In genomic region chr3:185561958-185562357, GRCh38 we compare ENCODE assay signal across 2 cellular contexts.
TF ChIP-seq lines count a peak whose summit lies in the region.

No MANE protein-coding gene starts in this region.

TF ChIP-seq in HEK293, 187 proteins besides CTCF, POLR2A, EP300 and RAD21 (continued from another document):
- no peak for TF ChIP-seq PRDM2 (tag by site-specific recombination; IDR thresholded peaks at IDR 0.05; ENCODE audit: borderline replicate concordance)

TF ChIP-seq in K562, 482 proteins besides CTCF, POLR2A, EP300 and RAD21 (continued from another document):
- TF ChIP-seq, protein P1, sequence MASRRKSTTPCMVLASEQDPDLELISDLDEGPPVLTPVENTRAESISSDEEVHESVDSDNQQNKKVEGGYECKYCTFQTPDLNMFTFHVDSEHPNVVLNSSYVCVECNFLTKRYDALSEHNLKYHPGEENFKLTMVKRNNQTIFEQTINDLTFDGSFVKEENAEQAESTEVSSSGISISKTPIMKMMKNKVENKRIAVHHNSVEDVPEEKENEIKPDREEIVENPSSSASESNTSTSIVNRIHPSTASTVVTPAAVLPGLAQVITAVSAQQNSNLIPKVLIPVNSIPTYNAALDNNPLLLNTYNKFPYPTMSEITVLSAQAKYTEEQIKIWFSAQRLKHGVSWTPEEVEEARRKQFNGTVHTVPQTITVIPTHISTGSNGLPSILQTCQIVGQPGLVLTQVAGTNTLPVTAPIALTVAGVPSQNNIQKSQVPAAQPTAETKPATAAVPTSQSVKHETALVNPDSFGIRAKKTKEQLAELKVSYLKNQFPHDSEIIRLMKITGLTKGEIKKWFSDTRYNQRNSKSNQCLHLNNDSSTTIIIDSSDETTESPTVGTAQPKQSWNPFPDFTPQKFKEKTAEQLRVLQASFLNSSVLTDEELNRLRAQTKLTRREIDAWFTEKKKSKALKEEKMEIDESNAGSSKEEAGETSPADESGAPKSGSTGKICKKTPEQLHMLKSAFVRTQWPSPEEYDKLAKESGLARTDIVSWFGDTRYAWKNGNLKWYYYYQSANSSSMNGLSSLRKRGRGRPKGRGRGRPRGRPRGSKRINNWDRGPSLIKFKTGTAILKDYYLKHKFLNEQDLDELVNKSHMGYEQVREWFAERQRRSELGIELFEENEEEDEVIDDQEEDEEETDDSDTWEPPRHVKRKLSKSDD (conservative IDR thresholded peaks at IDR 0.05; ENCODE audit: low read length), result no peak
- TF ChIP-seq, protein P2, sequence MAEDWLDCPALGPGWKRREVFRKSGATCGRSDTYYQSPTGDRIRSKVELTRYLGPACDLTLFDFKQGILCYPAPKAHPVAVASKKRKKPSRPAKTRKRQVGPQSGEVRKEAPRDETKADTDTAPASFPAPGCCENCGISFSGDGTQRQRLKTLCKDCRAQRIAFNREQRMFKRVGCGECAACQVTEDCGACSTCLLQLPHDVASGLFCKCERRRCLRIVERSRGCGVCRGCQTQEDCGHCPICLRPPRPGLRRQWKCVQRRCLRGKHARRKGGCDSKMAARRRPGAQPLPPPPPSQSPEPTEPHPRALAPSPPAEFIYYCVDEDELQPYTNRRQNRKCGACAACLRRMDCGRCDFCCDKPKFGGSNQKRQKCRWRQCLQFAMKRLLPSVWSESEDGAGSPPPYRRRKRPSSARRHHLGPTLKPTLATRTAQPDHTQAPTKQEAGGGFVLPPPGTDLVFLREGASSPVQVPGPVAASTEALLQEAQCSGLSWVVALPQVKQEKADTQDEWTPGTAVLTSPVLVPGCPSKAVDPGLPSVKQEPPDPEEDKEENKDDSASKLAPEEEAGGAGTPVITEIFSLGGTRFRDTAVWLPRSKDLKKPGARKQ (CRISPR knock-in tag; IDR thresholded peaks at IDR 0.05), result no peak
- TF ChIP-seq RBM34 (IDR thresholded peaks at IDR 0.05; ENCODE audit: borderline replicate concordance, insufficient read depth, low read length), result no peak
- no peak for TF ChIP-seq ZC3H4 (CRISPR knock-in tag; IDR thresholded peaks at IDR 0.05; ENCODE audit: borderline replicate concordance)
- TF ChIP-seq SMARCB1 (IDR thresholded peaks at IDR 0.05; ENCODE audit: insufficient read length, low read depth), result no peak
- TF ChIP-seq RHOXF2B (CRISPR knock-in tag; conservative IDR thresholded peaks at IDR 0.05), result no peak
- TF ChIP-seq ZNF217 (CRISPR knock-in tag; IDR thresholded peaks at IDR 0.05), result no peak
- no peak for TF ChIP-seq MECOM (CRISPR knock-in tag; IDR thresholded peaks at IDR 0.05)
- no peak for TF ChIP-seq NEUROD1 (IDR thresholded peaks at IDR 0.05; ENCODE audit: borderline replicate concordance, low read depth, low read length, partially characterized antibody)
- TF ChIP-seq, protein P3, sequence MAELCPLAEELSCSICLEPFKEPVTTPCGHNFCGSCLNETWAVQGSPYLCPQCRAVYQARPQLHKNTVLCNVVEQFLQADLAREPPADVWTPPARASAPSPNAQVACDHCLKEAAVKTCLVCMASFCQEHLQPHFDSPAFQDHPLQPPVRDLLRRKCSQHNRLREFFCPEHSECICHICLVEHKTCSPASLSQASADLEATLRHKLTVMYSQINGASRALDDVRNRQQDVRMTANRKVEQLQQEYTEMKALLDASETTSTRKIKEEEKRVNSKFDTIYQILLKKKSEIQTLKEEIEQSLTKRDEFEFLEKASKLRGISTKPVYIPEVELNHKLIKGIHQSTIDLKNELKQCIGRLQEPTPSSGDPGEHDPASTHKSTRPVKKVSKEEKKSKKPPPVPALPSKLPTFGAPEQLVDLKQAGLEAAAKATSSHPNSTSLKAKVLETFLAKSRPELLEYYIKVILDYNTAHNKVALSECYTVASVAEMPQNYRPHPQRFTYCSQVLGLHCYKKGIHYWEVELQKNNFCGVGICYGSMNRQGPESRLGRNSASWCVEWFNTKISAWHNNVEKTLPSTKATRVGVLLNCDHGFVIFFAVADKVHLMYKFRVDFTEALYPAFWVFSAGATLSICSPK (IDR thresholded peaks at IDR 0.05; ENCODE audit: borderline replicate concordance), result no peak
- no peak for TF ChIP-seq ETS1 (conservative IDR thresholded peaks at IDR 0.05; ENCODE audit: control insufficient read depth, low read depth, low read length)
- no peak for TF ChIP-seq ARHGAP35 (IDR thresholded peaks at IDR 0.05; ENCODE audit: partially characterized antibody)
- TF ChIP-seq, protein P4, sequence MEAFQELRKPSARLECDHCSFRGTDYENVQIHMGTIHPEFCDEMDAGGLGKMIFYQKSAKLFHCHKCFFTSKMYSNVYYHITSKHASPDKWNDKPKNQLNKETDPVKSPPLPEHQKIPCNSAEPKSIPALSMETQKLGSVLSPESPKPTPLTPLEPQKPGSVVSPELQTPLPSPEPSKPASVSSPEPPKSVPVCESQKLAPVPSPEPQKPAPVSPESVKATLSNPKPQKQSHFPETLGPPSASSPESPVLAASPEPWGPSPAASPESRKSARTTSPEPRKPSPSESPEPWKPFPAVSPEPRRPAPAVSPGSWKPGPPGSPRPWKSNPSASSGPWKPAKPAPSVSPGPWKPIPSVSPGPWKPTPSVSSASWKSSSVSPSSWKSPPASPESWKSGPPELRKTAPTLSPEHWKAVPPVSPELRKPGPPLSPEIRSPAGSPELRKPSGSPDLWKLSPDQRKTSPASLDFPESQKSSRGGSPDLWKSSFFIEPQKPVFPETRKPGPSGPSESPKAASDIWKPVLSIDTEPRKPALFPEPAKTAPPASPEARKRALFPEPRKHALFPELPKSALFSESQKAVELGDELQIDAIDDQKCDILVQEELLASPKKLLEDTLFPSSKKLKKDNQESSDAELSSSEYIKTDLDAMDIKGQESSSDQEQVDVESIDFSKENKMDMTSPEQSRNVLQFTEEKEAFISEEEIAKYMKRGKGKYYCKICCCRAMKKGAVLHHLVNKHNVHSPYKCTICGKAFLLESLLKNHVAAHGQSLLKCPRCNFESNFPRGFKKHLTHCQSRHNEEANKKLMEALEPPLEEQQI (IDR thresholded peaks at IDR 0.05), result no peak
- TF ChIP-seq E4F1 (CRISPR knock-in tag; IDR thresholded peaks at IDR 0.05; ENCODE audit: borderline replicate concordance), result no peak
- no peak for TF ChIP-seq ZNF263 (CRISPR knock-in tag; IDR thresholded peaks at IDR 0.05; ENCODE audit: borderline replicate concordance)
- no peak for TF ChIP-seq KAT2B (IDR thresholded peaks at IDR 0.05; ENCODE audit: low read depth, low read length)
TF ChIP-seq in K562: peak in this region for 0.
